ENCODE assay signal across 8 cellular contexts in the genomic region with DNA sequence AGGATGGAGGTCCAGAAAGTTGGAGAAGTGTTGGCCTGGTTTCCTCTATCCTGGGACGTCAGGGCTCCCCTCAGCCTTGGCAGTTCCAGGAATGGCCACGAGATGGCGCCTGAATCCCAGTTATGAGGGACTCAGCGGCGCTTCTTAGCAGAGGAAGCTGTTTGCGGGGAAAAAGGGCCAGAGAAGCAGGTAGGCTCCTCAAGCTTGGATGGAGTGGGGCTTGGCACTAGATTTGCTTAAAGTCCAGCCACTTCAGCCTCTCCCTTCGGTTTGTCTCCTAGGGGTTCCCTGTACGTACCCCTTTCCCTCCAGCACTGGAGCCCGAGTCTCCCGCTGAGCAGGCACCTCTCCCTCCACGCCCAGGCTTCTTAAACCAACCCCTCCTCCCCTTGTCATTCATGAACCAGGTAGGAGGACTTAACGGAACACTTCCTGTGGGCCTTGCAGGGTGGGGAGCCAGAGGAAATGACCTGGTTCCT. TPM values are rescaled to one million over a fixed set of nuclear protein-coding genes. Genes with fewer than 3 reads are reported as not detected.
DNase-seq lines count a peak whose midpoint lies in the region; ATAC-seq lines count a peak whose summit lies in the region.

No MANE protein-coding gene starts in this region.

- H3K36me3 Mint-ChIP-seq in activated CD8-positive, alpha-beta memory T cell treated with anti-CD3 and anti-CD28 coated beads, Interleukin-2, amount 10 ng/mL, durations not matched to agents 7 days and 5 days, result no peaks in the 10 kb centered on the region

- H3K27ac Mint-ChIP-seq in activated CD8-positive, alpha-beta memory T cell treated with anti-CD3 and anti-CD28 coated beads, Interleukin-2, amount 10 ng/mL, durations not matched to agents 7 days and 5 days, result peak overlapping the region; percentile 73

- no peaks in the 10 kb centered on the region for H3K9me3 ChIP-seq in mucosa of rectum (ENCODE audit: control insufficient read depth in 2 of 2, low read length in 2 of 2)

- H3K4me3 Mint-ChIP-seq in activated CD8-positive, alpha-beta memory T cell treated with anti-CD3 and anti-CD28 coated beads, Interleukin-2, amount 10 ng/mL, durations not matched to agents 7 days and 5 days, result peak overlapping the region; percentile 75

- no peak overlapping the region for H3K27ac ChIP-seq in mucosa of rectum (ENCODE audit: low read depth in 2 of 2, low read length in 2 of 2)

- H3K27me3 Mint-ChIP-seq in activated CD8-positive, alpha-beta memory T cell treated with anti-CD3 and anti-CD28 coated beads, Interleukin-2, amount 10 ng/mL, durations not matched to agents 7 days and 5 days, result peaks cover 3% of the 10 kb centered on the region

- H3K36me3 ChIP-seq in mucosa of rectum (ENCODE audit: control insufficient read depth in 2 of 2, insufficient read depth in 2 of 2, low read length in 2 of 2), result no peaks in the 10 kb centered on the region

- peak; percentile 89 for ATAC-seq in activated CD8-positive, alpha-beta memory T cell treated with anti-CD3 and anti-CD28 coated beads, Interleukin-2, amount 10 ng/mL, durations not matched to agents 7 days and 5 days
- ATAC-seq in GM19328 (IDR thresholded peaks at IDR 0.05; ENCODE audit: unreplicated experiment), result no peak

- H3K4me3 ChIP-seq in mucosa of rectum (ENCODE audit: low read length in 2 of 2), result peak overlapping the region; percentile 1 to 46

- DNase-seq in EL (peak; percentile 80), HPDE6-E6E7 (ENCODE audit: extremely low spot score) (peak; percentile 77), NOMO-1 (lab: John Stamatoyannopoulos, UW; ENCODE audit: unreplicated experiment in 2 of 2) (peak; percentile 53 to 59), epidermal melanocyte (ENCODE audit: insufficient read length, low spot score) (peak; percentile 68)
- peak; percentile 93 for DNase-seq in activated CD8-positive, alpha-beta memory T cell treated with anti-CD3 and anti-CD28 coated beads, Interleukin-2, amount 10 ng/mL, durations not matched to agents 7 days and 5 days
- peak; percentile 99 for DNase-seq in stimulated activated CD8-positive, alpha-beta memory T cell treated with anti-CD3 and anti-CD28 coated beads, Interleukin-4, amount 100 ng/mL, for 48 hours

- peaks cover 22% of the 10 kb centered on the region for H3K4me1 Mint-ChIP-seq in activated CD8-positive, alpha-beta memory T cell treated with anti-CD3 and anti-CD28 coated beads, Interleukin-2, amount 10 ng/mL, durations not matched to agents 7 days and 5 days

- peak overlapping the region in 1 of 2 donors; percentile 8 for H3K9ac ChIP-seq in mucosa of rectum (ENCODE audit: low read depth in 1 of 2, low read length in 2 of 2)

- H3K4me1 ChIP-seq in mucosa of rectum (ENCODE audit: control insufficient read depth in 2 of 2, insufficient read depth in 2 of 2, low read length in 2 of 2), result peaks cover 0 to 9% of the 10 kb centered on the region in 2 donors

- H3K9me3 Mint-ChIP-seq in activated CD8-positive, alpha-beta memory T cell treated with anti-CD3 and anti-CD28 coated beads, Interleukin-2, amount 10 ng/mL, durations not matched to agents 7 days and 5 days (ENCODE audit: low read depth), result no peaks in the 10 kb centered on the region

- CTCF ChIA-PET in activated CD8-positive, alpha-beta memory T cell treated with anti-CD3 and anti-CD28 coated beads, Interleukin-2, amount 10 ng/mL, durations not matched to agents 7 days and 5 days (lab: Charles Lee), result interaction anchor here (0.6 to 12.0 kb wide), 38 partner anchors 10 to 555 kb away, joined by 3 to 450 read pairs (median 5); partner anchors contain the start of genes GPATCH3, MAP3K6, SLC9A1 and TRNP1

- H3K27me3 ChIP-seq in mucosa of rectum (ENCODE audit: control insufficient read depth in 2 of 2, insufficient read depth in 2 of 2, low read length in 2 of 2), result no peaks in the 10 kb centered on the region

RNA-seq across cellular contexts. Expression of gene TENT5B, which starts 32.0 kb away (rescaled TPM):
- total RNA-seq in activated CD8-positive, alpha-beta memory T cell treated with anti-CD3 and anti-CD28 coated beads, Interleukin-2, amount 10 ng/mL, durations not matched to agents 7 days and 5 days, result not detected

RNA-seq across cellular contexts. Expression of gene TRNP1, which starts 51.2 kb away (rescaled TPM):
- total RNA-seq in activated CD8-positive, alpha-beta memory T cell treated with anti-CD3 and anti-CD28 coated beads, Interleukin-2, amount 10 ng/mL, durations not matched to agents 7 days and 5 days, result under 1 TPM; 0.15 to 0.19 TPM
